Comparison of ENCODE assay signal across 11 cellular contexts in the genomic region with DNA sequence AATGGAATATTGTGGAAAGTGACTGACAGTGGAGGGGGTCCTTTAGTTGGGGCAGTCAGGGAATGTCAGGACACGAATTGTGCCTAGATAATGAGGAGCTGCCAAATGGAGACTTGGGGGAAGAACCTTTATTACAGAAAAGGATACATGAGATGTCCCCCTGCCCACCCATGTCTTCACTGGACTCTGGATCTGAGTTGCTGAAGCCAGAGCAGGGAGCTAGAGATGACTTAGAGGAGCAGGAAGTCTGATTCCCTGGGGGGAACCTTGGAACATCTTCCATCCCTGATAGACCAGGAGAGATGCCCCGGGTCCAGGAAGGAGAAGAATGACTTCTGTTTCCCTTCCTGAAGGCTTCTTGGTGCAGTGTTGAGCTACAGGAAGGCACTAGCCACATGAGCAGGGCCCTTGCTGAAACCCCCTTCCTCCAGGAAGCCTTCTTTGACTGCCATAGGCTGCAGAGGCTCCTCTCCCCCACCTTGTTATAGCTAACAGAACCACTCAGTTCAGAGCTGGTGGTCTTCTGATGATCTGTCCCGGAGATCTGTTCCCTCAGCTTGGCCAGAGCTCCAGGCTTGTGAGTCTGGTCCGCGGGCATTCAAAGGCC. TPM values are rescaled to one million over a fixed set of nuclear protein-coding genes. Genes with fewer than 3 reads are reported as not detected.
DNase-seq lines count a peak whose midpoint lies in the region; ATAC-seq and TF ChIP-seq lines count a peak whose summit lies in the region.
"Had no signal": no experiment of that assay in that cellular context is flagged by ENCODE, and none has a peak within 500 bp of the region (broad histone marks: within the 10 kb centered on the region; RNA-seq: fewer than 3 reads in every experiment).

No MANE protein-coding gene starts in this region.

- no peak for TF ChIP-seq CTCF in SK-N-SH (IDR thresholded peaks at IDR 0.05)
- no peak for TF ChIP-seq CTCF in OCI-LY1 (IDR thresholded peaks at IDR 0.05; ENCODE audit: low read length)
- TF ChIP-seq CTCF in endodermal cell (conservative IDR thresholded peaks at IDR 0.05) = no peak
- no peak for TF ChIP-seq CTCF in ovary (IDR thresholded peaks at IDR 0.05)
- no peak for TF ChIP-seq CTCF in transverse colon (IDR thresholded peaks at IDR 0.05)
- no peak for TF ChIP-seq CTCF in WERI-Rb-1 (IDR thresholded peaks at IDR 0.05; ENCODE audit: low read depth, low read length)

- H3K4me3 ChIP-seq in SK-N-SH (ENCODE audit: low read depth in 2 of 2, low read length in 1 of 2) (no peak overlapping the region), OCI-LY1 (ENCODE audit: low read depth, low read length, poor library complexity, severe bottlenecking) (no peak overlapping the region), endodermal cell (ENCODE audit: low read length) (no peak overlapping the region), ovary (peak overlapping the region; percentile 51), transverse colon (peak overlapping the region in 1 of 4 donors; percentile 63), WERI-Rb-1 (ENCODE audit: low read depth, low read length) (no peak overlapping the region)

- no peaks in the 10 kb centered on the region for H3K79me2 ChIP-seq in SK-N-SH (ENCODE audit: insufficient read depth)
- H3K79me2 ChIP-seq in OCI-LY1 (ENCODE audit: insufficient read depth, low read length) = no peaks in the 10 kb centered on the region

- CTCF ChIA-PET in SK-N-SH (lab: Yijun Ruan, JAX) = interaction anchor here (0.9 to 3.5 kb wide), 13 partner anchors 9 to 193 kb away, joined by 3 to 27 read pairs (median 4); no protein-coding TSS in a partner anchor

- H3K27me3 ChIP-seq in SK-N-SH (ENCODE audit: insufficient read depth) (peaks cover 40% of the 10 kb centered on the region), OCI-LY1 (ENCODE audit: insufficient read depth, low read length) (peaks cover 7% of the 10 kb centered on the region; the same call in 1 of the 2 replicates), endodermal cell (ENCODE audit: control insufficient read depth, insufficient read depth, low read length, poor library complexity, severe bottlenecking) (peaks cover 55% of the 10 kb centered on the region), ovary (no peaks in the 10 kb centered on the region), transverse colon (peaks cover 42% of the 10 kb centered on the region), WERI-Rb-1 (ENCODE audit: insufficient read depth, low read depth, severe bottlenecking) (peaks cover 12% of the 10 kb centered on the region)

- peak overlapping the region; percentile 62 for H3K4me3 Mint-ChIP-seq in endodermal cell

- H3F3A ChIP-seq in SK-N-SH (replicated peaks; ENCODE audit: insufficient read depth) (peaks cover 9% of the 10 kb centered on the region), OCI-LY1 (ENCODE audit: insufficient read depth, low read length) (no peaks in the 10 kb centered on the region)

- intact Hi-C loops in ovary (cut with DNase I) = loop anchor here in 1 of 4 donors (10.0 kb wide), 1 partner anchor 192 kb away; no protein-coding TSS in a partner anchor
- intact Hi-C loops in transverse colon (cut with DNase I; ENCODE audit: low total_unique reads) = no loop called here

- TF ChIP-seq EP300 in SK-N-SH (IDR thresholded peaks at IDR 0.05; ENCODE audit: borderline replicate concordance in 1 of 2, low read depth in 1 of 2, low read length in 1 of 2) (no peak), ovary (IDR thresholded peaks at IDR 0.05) (no peak), transverse colon (IDR thresholded peaks at IDR 0.05; ENCODE audit: low read depth) (no peak)

- H2AFZ ChIP-seq in SK-N-SH (ENCODE audit: low read depth) = no peak overlapping the region
- no peak overlapping the region for H2AFZ ChIP-seq in OCI-LY1 (ENCODE audit: low read length)

- TF ChIP-seq POLR2A in ovary (IDR thresholded peaks at IDR 0.05) = no peak
- TF ChIP-seq POLR2A in transverse colon (IDR thresholded peaks at IDR 0.05) = no peak

- H3K9ac ChIP-seq in SK-N-SH (no peak overlapping the region), OCI-LY1 (ENCODE audit: low read length) (no peak overlapping the region), endodermal cell (ENCODE audit: extremely low read depth, low read length, poor library complexity, severe bottlenecking) (no peak overlapping the region)

- H3K27ac ChIP-seq in SK-N-SH (ENCODE audit: low read depth in 2 of 2, low read length in 1 of 2) (peak overlapping the region in 1 of 2 experiments; percentile 76; a peak in 1 of 4 replicates), OCI-LY1 (ENCODE audit: low read depth, low read length, poor library complexity, severe bottlenecking) (no peak overlapping the region), endodermal cell (ENCODE audit: low read depth, low read length) (no peak overlapping the region), ovary (peak overlapping the region in 1 of 2 donors; percentile 6), transverse colon (peak overlapping the region in 1 of 4 donors; percentile 32), WERI-Rb-1 (no peak overlapping the region)
- H3K27ac ChIP-seq: tibial artery had no signal

- H3K9me2 ChIP-seq in SK-N-SH (no peaks in the 10 kb centered on the region), OCI-LY1 (ENCODE audit: low read depth, low read length) (no peaks in the 10 kb centered on the region)

- 0 out of 2 replicates have a peak overlapping the region, but pooled peaks have one; percentile 16 for H3K4me2 ChIP-seq in SK-N-SH
- H3K4me2 ChIP-seq in OCI-LY1 (ENCODE audit: low read length) = 0 out of 2 replicates have a peak overlapping the region, but pooled peaks have one; percentile 7

- no peak overlapping the region for H3K27ac Mint-ChIP-seq in endodermal cell

- H3K27me3 Mint-ChIP-seq in endodermal cell (ENCODE audit: insufficient read depth) = peaks cover 71% of the 10 kb centered on the region

- no peak for ATAC-seq in SK-N-SH treated with all-trans-retinoic acid at 6 μM for 48 hours

- no peak for TF ChIP-seq RAD21 in SK-N-SH (IDR thresholded peaks at IDR 0.05; ENCODE audit: low read length)

- H3K9me3 ChIP-seq in SK-N-SH (no peaks in the 10 kb centered on the region), OCI-LY1 (ENCODE audit: low read length) (no peaks in the 10 kb centered on the region), endodermal cell (ENCODE audit: control insufficient read depth, low read length) (no peaks in the 10 kb centered on the region), ovary (no peaks in the 10 kb centered on the region), transverse colon (no peaks in the 10 kb centered on the region), WERI-Rb-1 (ENCODE audit: severe bottlenecking) (no peaks in the 10 kb centered on the region)
- H3K9me3 ChIP-seq: tibial artery had no signal

- H4K20me1 ChIP-seq in SK-N-SH (ENCODE audit: insufficient read depth) (no peaks in the 10 kb centered on the region), OCI-LY1 (ENCODE audit: insufficient read depth, low read length) (no peaks in the 10 kb centered on the region)

- DNase-seq in SK-N-SH (no peak), endodermal cell (no peak), ovary (no peak), middle frontal gyrus (ENCODE audit: extremely low spot score, low spot score) (no peak), transverse colon (no peak), WERI-Rb-1 (no peak)
- DNase-seq: activated CD4-positive, alpha-beta T cell treated with anti-CD3 and anti-CD28 coated beads for 1 hour; NCI-H187 treated with DMSO at 0.1 percent for 48 hours; tibial artery had no signal

- H3K4me1 ChIP-seq in SK-N-SH (ENCODE audit: control insufficient read depth in 1 of 2, insufficient read depth in 2 of 2, low read depth in 1 of 2, low read length in 1 of 2) = peaks cover 0 to 34% of the 10 kb centered on the region in 2 experiments; a peak in 2 of 4 replicates
- peaks cover 8% of the 10 kb centered on the region for H3K4me1 ChIP-seq in OCI-LY1 (ENCODE audit: insufficient read depth, low read length, severe bottlenecking)
- H3K4me1 ChIP-seq in endodermal cell (ENCODE audit: control insufficient read depth, insufficient read depth, low read length) = no peaks in the 10 kb centered on the region
- H3K4me1 ChIP-seq in ovary (ENCODE audit: insufficient read depth) = peaks cover 14% of the 10 kb centered on the region
- peaks cover 5 to 24% (median 12%) of the 10 kb centered on the region in 4 donors for H3K4me1 ChIP-seq in transverse colon

- no peaks in the 10 kb centered on the region for H3K9me3 Mint-ChIP-seq in endodermal cell

- H3K4me1 Mint-ChIP-seq in endodermal cell = peaks cover 9% of the 10 kb centered on the region

- WGBS in SK-N-SH (ENCODE audit: low lambda C conversion rate) = 95% methylated on average over 1 of the region's 5 CpGs
- WGBS in endodermal cell (ENCODE audit: insufficient coverage in 1 of 2, insufficient read length in 1 of 2), 2 experiments = 72 to 88% methylated on average over 4 to 5 of the region's 5 CpGs
- 67 to 76% (median 72%) methylated on average over 5 of the region's 5 CpGs for WGBS in ovary, 3 donors
- WGBS in transverse colon (ENCODE audit: low coverage in 1 of 2), 2 donors = 72% methylated on average over 5 of the region's 5 CpGs; no CpG with 5 or more reads in 1 of the 2 donors

- POLR2A ChIA-PET in SK-N-SH (lab: Yijun Ruan, JAX) = interaction anchor here (2.4 kb wide), 1 partner anchor 10 kb away, joined by 13 read pairs; no protein-coding TSS in a partner anchor

- in situ Hi-C loops in transverse colon (cut with MboI; ENCODE audit: low pct_ligation_motif_present in 1 of 4, low pct_unique_long_range_greater_than_20kb in 1 of 4, low sequenced_read_pairs in 3 of 4) = no loop called here

- H3K36me3 Mint-ChIP-seq in endodermal cell (ENCODE audit: low read depth) = no peaks in the 10 kb centered on the region

- H3K36me3 ChIP-seq in SK-N-SH (replicated peaks in 1 of 2; ENCODE audit: control insufficient read depth in 1 of 2, insufficient read depth in 2 of 2, low read length in 1 of 2) (no peaks in the 10 kb centered on the region), OCI-LY1 (ENCODE audit: insufficient read depth, low read length) (no peaks in the 10 kb centered on the region), endodermal cell (ENCODE audit: control insufficient read depth, insufficient read depth, low read length) (no peaks in the 10 kb centered on the region), ovary (no peaks in the 10 kb centered on the region), transverse colon (no peaks in the 10 kb centered on the region), WERI-Rb-1 (no peaks in the 10 kb centered on the region)
- H3K36me3 ChIP-seq: tibial artery had no signal

RNA-seq across cellular contexts. Expression of gene NEURL1, which starts 0.7 kb away (rescaled TPM):
- polyA plus RNA-seq in SK-N-SH (2012; rRNA removed) = 0.05 and 0.19 TPM in 2 replicates
- 0.04 and 0.05 TPM in 2 replicates for polyA plus RNA-seq in SK-N-SH (2012; cell fraction: cytosol; rRNA removed)
- polyA plus RNA-seq in SK-N-SH (2012; cell fraction: nucleus; rRNA removed) = 0.12 and 0.36 TPM in 2 replicates
- total RNA-seq in endodermal cell = under 1 TPM; 0.37 to 0.38 TPM
- 1.6 TPM for polyA plus RNA-seq in endodermal cell (2013, experiment 1 of 2)
- polyA plus RNA-seq in endodermal cell (2013, experiment 2 of 2) = 1.2 TPM
- 1 to 10 TPM; 2.4 to 5.6 (median 3.2) TPM for total RNA-seq in ovary
- 1 to 10 TPM in 1 of 2 donors, under 1 TPM in 1; 0.28 to 1.8 TPM for polyA plus RNA-seq in ovary
- 100 to 1,000 TPM in 1 of 4 donors, 10 to 100 TPM in 3; 36.7 to 177 (median 55.8) TPM for total RNA-seq in transverse colon

RNA-seq across cellular contexts. Expression of gene CALHM3, which starts 13.7 kb away (rescaled TPM):
- polyA plus RNA-seq in SK-N-SH (2012; rRNA removed) (not detected in 2 replicates), ovary (not detected)
- not detected in 2 replicates for polyA plus RNA-seq in SK-N-SH (2012; cell fraction: cytosol; rRNA removed)
- polyA plus RNA-seq in SK-N-SH (2012; cell fraction: nucleus; rRNA removed) = not detected in 2 replicates
- total RNA-seq in endodermal cell (not detected), ovary (not detected), transverse colon (not detected)
- polyA plus RNA-seq in endodermal cell (2013, experiment 1 of 2) = not detected
- polyA plus RNA-seq in endodermal cell (2013, experiment 2 of 2) = not detected

RNA-seq across cellular contexts. Expression of gene CALHM1, which starts 34.1 kb away (rescaled TPM):
- polyA plus RNA-seq in SK-N-SH (2012; rRNA removed) (not detected in 2 replicates), ovary (not detected)
- not detected in 2 replicates for polyA plus RNA-seq in SK-N-SH (2012; cell fraction: cytosol; rRNA removed)
- polyA plus RNA-seq in SK-N-SH (2012; cell fraction: nucleus; rRNA removed) = not detected in 2 replicates
- total RNA-seq in endodermal cell (not detected), ovary (not detected), transverse colon (not detected)
- polyA plus RNA-seq in endodermal cell (2013, experiment 1 of 2) = not detected
- 0.08 TPM for polyA plus RNA-seq in endodermal cell (2013, experiment 2 of 2)

RNA-seq across cellular contexts. Expression of gene CALHM2, which starts 40.6 kb away (rescaled TPM):
- polyA plus RNA-seq in SK-N-SH (2012; rRNA removed) = 0.10 and 0.23 TPM in 2 replicates
- 0.05 and 0.12 TPM in 2 replicates for polyA plus RNA-seq in SK-N-SH (2012; cell fraction: cytosol; rRNA removed)
- 0.04 and 0.05 TPM in 2 replicates for polyA plus RNA-seq in SK-N-SH (2012; cell fraction: nucleus; rRNA removed)
- 1 to 10 TPM; 1.0 to 3.1 TPM for total RNA-seq in endodermal cell
- polyA plus RNA-seq in endodermal cell (2013, experiment 1 of 2) = 2.2 TPM
- polyA plus RNA-seq in endodermal cell (2013, experiment 2 of 2) = 2.5 TPM
- 10 to 100 TPM; 46.5 to 90.4 (median 55.3) TPM for total RNA-seq in ovary
- polyA plus RNA-seq in ovary = 100 to 1,000 TPM in 1 of 2 donors, 10 to 100 TPM in 1; 42.1 to 105 TPM
- 10 to 100 TPM in 3 of 4 donors, 1 to 10 TPM in 1; 3.2 to 21.1 (median 15.7) TPM for total RNA-seq in transverse colon

Comparison
In these comparisons a context has a peak if more than half of its experiments do, and no peak if none do; other contexts are left out.
1. RNA of gene NEURL1, which starts 0.7 kb away (total RNA-seq): 36.7 to 177 TPM in transverse colon; 2.4 to 5.6 TPM in ovary and 0.37 to 0.38 TPM in endodermal cell; every median in the first group is over 4 times any median in the second.